In the genomic region with DNA sequence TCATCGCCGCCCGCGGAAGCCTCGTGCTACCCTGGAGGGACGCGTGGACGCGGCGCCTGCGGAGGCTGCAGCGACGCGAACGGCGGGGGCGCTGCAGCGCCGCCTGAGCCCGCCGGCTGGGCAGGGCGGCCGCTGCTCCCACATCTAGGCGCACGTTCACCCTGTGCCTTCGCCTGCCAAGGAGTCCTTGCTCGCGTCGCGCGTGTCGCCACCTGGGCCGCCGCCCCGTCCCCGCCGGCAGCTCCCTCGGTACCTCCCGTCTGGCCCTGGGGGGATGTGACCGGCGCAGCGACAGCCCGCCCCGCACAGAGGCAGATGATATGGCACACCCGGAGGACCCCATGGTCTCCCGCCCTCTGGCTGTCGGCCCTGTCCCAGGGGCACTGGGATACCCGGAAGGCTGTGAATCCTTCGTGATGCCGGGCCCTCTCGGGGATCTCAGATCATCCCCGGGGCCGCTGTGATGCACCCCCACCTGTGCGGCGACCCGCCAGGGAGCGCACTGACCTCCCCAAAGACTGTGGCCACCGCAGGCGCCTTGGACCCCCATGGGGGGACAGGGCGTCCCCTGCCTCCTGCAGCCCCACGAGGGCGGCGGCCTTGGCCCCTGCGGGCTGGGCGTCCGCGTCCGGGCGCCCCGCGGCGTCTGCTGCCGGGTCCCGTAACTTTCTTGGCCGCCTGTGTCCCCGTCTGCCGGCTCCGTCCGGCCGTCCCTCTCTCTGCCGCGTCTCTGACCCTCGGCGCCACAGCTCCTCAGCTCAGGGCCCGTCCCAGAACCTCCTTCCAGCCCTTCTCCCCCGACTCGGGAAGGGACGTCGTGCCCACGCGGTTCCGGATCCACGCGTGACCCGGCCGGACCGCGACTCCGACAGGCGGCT, we compare ENCODE assay signal across 2 cellular contexts.
TF ChIP-seq lines count a peak whose summit lies in the region.

No MANE protein-coding gene starts in this region.

TF ChIP-seq in HEK293, 187 proteins besides CTCF, POLR2A, EP300 and RAD21 (continues in another document):
- TF ChIP-seq ZNF146 (tag by site-specific recombination; IDR thresholded peaks at IDR 0.05) (0 out of 2 replicates have a peak, but pooled peaks have one; percentile 30), ZNF76 (tag by site-specific recombination; IDR thresholded peaks at IDR 0.05; ENCODE audit: borderline replicate concordance, low read depth) (peak; percentile 58), KLF1 (tag by site-specific recombination; IDR thresholded peaks at IDR 0.05) (peak; percentile 57), GLIS2 (tag by site-specific recombination; IDR thresholded peaks at IDR 0.05) (peak; percentile 92), ZNF670 (tag by site-specific recombination; IDR thresholded peaks at IDR 0.05; ENCODE audit: low read depth) (no peak), ZBTB26 (tag by site-specific recombination; optimal IDR thresholded peaks at IDR 0.05) (peak; percentile 68), GLIS1 (tag by site-specific recombination; IDR thresholded peaks at IDR 0.05) (peak; percentile 97), ZNF660 (tag by site-specific recombination; IDR thresholded peaks at IDR 0.05) (0 out of 2 replicates have a peak, but pooled peaks have one; percentile 22), ZNF121 (tag by site-specific recombination; IDR thresholded peaks at IDR 0.05) (no peak), ZNF585B (tag by site-specific recombination; IDR thresholded peaks at IDR 0.05) (0 out of 2 replicates have a peak, but pooled peaks have one; percentile 8), SP2 (tag by site-specific recombination; IDR thresholded peaks at IDR 0.05) (peak; percentile 72), AEBP2 (tag by site-specific recombination; IDR thresholded peaks at IDR 0.05; ENCODE audit: borderline replicate concordance) (no peak), ZBTB7A (tag by site-specific recombination; IDR thresholded peaks at IDR 0.05; ENCODE audit: low read depth) (peak; percentile 69), ZNF335 (tag by site-specific recombination; conservative IDR thresholded peaks at IDR 0.05) (peak; percentile 97), SCRT2 (tag by site-specific recombination; IDR thresholded peaks at IDR 0.05) (no peak), ZFP41 (tag by site-specific recombination; IDR thresholded peaks at IDR 0.05; ENCODE audit: borderline replicate concordance) (no peak), ZBTB8A (tag by site-specific recombination; IDR thresholded peaks at IDR 0.05) (peak; percentile 96)
- TF ChIP-seq, protein P1, sequence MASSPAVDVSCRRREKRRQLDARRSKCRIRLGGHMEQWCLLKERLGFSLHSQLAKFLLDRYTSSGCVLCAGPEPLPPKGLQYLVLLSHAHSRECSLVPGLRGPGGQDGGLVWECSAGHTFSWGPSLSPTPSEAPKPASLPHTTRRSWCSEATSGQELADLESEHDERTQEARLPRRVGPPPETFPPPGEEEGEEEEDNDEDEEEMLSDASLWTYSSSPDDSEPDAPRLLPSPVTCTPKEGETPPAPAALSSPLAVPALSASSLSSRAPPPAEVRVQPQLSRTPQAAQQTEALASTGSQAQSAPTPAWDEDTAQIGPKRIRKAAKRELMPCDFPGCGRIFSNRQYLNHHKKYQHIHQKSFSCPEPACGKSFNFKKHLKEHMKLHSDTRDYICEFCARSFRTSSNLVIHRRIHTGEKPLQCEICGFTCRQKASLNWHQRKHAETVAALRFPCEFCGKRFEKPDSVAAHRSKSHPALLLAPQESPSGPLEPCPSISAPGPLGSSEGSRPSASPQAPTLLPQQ (tag by site-specific recombination; IDR thresholded peaks at IDR 0.05): no peak
- TF ChIP-seq, protein P2, sequence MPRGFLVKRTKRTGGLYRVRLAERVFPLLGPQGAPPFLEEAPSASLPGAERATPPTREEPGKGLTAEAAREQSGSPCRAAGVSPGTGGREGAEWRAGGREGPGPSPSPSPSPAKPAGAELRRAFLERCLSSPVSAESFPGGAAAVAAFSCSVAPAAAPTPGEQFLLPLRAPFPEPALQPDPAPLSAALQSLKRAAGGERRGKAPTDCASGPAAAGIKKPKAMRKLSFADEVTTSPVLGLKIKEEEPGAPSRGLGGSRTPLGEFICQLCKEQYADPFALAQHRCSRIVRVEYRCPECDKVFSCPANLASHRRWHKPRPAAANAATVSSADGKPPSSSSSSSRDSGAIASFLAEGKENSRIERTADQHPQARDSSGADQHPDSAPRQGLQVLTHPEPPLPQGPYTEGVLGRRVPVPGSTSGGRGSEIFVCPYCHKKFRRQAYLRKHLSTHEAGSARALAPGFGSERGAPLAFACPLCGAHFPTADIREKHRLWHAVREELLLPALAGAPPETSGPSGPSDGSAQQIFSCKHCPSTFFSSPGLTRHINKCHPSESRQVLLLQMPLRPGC (tag by site-specific recombination; IDR thresholded peaks at IDR 0.05): peak; percentile 51; the same call in 1 of the 2 replicates
- TF ChIP-seq, protein P3, sequence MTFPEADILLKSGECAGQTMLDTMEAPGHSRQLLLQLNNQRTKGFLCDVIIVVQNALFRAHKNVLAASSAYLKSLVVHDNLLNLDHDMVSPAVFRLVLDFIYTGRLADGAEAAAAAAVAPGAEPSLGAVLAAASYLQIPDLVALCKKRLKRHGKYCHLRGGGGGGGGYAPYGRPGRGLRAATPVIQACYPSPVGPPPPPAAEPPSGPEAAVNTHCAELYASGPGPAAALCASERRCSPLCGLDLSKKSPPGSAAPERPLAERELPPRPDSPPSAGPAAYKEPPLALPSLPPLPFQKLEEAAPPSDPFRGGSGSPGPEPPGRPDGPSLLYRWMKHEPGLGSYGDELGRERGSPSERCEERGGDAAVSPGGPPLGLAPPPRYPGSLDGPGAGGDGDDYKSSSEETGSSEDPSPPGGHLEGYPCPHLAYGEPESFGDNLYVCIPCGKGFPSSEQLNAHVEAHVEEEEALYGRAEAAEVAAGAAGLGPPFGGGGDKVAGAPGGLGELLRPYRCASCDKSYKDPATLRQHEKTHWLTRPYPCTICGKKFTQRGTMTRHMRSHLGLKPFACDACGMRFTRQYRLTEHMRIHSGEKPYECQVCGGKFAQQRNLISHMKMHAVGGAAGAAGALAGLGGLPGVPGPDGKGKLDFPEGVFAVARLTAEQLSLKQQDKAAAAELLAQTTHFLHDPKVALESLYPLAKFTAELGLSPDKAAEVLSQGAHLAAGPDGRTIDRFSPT (tag by site-specific recombination; IDR thresholded peaks at IDR 0.05): peak; percentile 71

TF ChIP-seq in neural cell, 6 proteins besides CTCF, POLR2A, EP300 and RAD21:
- no peak for TF ChIP-seq EZH2 (IDR thresholded peaks at IDR 0.05; ENCODE audit: borderline replicate concordance, insufficient read depth, low read length, poor library complexity, severe bottlenecking)
- TF ChIP-seq MXI1 (conservative IDR thresholded peaks at IDR 0.05; ENCODE audit: poor library complexity, severe bottlenecking): no peak
- TF ChIP-seq TAF1 (IDR thresholded peaks at IDR 0.05; ENCODE audit: low read depth): no peak
- no peak for TF ChIP-seq POLR2AphosphoS5 (IDR thresholded peaks at IDR 0.05)
- TF ChIP-seq, protein P4, sequence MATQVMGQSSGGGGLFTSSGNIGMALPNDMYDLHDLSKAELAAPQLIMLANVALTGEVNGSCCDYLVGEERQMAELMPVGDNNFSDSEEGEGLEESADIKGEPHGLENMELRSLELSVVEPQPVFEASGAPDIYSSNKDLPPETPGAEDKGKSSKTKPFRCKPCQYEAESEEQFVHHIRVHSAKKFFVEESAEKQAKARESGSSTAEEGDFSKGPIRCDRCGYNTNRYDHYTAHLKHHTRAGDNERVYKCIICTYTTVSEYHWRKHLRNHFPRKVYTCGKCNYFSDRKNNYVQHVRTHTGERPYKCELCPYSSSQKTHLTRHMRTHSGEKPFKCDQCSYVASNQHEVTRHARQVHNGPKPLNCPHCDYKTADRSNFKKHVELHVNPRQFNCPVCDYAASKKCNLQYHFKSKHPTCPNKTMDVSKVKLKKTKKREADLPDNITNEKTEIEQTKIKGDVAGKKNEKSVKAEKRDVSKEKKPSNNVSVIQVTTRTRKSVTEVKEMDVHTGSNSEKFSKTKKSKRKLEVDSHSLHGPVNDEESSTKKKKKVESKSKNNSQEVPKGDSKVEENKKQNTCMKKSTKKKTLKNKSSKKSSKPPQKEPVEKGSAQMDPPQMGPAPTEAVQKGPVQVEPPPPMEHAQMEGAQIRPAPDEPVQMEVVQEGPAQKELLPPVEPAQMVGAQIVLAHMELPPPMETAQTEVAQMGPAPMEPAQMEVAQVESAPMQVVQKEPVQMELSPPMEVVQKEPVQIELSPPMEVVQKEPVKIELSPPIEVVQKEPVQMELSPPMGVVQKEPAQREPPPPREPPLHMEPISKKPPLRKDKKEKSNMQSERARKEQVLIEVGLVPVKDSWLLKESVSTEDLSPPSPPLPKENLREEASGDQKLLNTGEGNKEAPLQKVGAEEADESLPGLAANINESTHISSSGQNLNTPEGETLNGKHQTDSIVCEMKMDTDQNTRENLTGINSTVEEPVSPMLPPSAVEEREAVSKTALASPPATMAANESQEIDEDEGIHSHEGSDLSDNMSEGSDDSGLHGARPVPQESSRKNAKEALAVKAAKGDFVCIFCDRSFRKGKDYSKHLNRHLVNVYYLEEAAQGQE (IDR thresholded peaks at IDR 0.05; ENCODE audit: borderline replicate concordance): no peak
- TF ChIP-seq SMC3 (conservative IDR thresholded peaks at IDR 0.05; ENCODE audit: poor library complexity): no peak
